Comparison of ENCODE assay signal across 35 cellular contexts in the genomic region with DNA sequence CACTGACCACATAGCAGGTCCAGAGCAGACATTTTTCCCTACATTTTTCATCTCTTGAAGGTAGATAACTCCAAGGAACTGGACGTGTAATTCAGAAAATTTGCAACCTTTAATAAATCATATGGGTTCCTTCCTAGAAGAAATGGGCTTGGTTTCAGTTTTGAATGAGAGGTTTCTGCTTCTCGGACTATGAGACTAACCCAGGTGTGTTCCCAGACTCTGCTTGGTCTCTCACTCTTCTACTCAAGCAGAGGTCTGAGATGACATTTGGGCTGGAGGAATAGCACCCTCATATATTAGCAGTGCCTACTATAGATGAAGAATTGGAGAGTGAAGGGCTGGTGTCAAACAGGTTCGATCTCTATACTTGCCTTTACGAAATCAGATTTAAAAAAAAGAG.
"Had no signal": no experiment of that assay in that cellular context is flagged by ENCODE, and none has a peak within 500 bp of the region (broad histone marks: within the 10 kb centered on the region; RNA-seq: fewer than 3 reads in every experiment).

No MANE protein-coding gene starts in this region.

- H3K36me3 ChIP-seq: MG63 had no signal

- H3K4me3 ChIP-seq: MG63 had no signal

- DNase-seq: Karpas-422, Kasumi-1, KG1, MG63, MV-4-11, NCI-H1048, NCI-H1092, NCI-H1092 treated with DMSO at 0.1 percent for 48 hours, NCI-H1105, NCI-H1105 treated with DMSO at 0.1 percent for 48 hours, NCI-H1417, NCI-H1417 treated with DMSO at 0.1 percent for 48 hours, NCI-H1436, NCI-H1436 treated with DMSO at 0.1 percent for 48 hours, NCI-H146, NCI-H1694, NCI-H1694 treated with DMSO at 0.1 percent for 48 hours, NCI-H187, NCI-H187 treated with DMSO at 0.1 percent for 48 hours, NCI-H1930, NCI-H2029, NCI-H2029 treated with DMSO at 0.1 percent for 48 hours, NCI-H2081, NCI-H2081 treated with DMSO at 0.1 percent for 48 hours, NCI-H2107, NCI-H2171, NCI-H2171 treated with DMSO at 0.1 percent for 48 hours, NCI-H2227 treated with DMSO at 0.1 percent for 48 hours, NCI-H226, NCI-H345, NCI-H446, NCI-H446 treated with DMSO at 0.1 percent for 48 hours, NCI-H510A, NCI-H510A treated with DMSO at 0.1 percent for 48 hours, NCI-H524 had no signal

- H3K27me3 ChIP-seq: MG63 had no signal

- H3K9me3 ChIP-seq: MG63 had no signal
